Comparison of ENCODE assay signal across 28 cellular contexts in the genomic region with DNA sequence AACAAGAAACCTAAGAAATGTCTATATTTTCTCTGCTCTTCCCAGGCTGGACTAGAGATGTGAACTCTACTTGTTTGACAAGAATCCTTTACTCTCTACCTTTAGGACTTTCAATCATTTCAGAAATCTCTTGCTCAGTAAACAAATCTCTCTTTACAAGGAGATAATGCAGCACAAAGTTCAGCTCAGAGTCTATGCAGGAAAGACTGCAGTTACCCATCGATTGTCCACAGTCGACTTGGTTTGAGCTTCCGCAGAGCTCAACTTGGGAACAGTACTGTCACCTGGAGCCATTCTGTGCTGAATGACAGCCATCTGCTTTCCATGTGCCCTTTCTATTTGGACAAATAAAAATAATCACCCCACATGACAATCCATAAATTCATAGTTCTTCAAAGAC.
"Had no signal": no experiment of that assay in that cellular context is flagged by ENCODE, and none has a peak within 500 bp of the region (broad histone marks: within the 10 kb centered on the region; RNA-seq: fewer than 3 reads in every experiment).

No MANE protein-coding gene starts in this region.

- DNase-seq: activated CD4-positive, alpha-beta T cell treated with anti-CD3 and anti-CD28 coated beads for 4 hours; activated CD4-positive, alpha-beta T cell treated with anti-CD3 and anti-CD28 coated beads, Interleukin-2, amount 50 U/mL, for 4 hours; activated naive CD4-positive, alpha-beta T cell; activated T-cell treated with anti-CD3 and anti-CD28 coated beads for 4 hours; activated T-cell treated with anti-CD3 and anti-CD28 coated beads, Interleukin-2, amount 50 U/mL, for 72 hours; effector memory CD8-positive, alpha-beta T cell; erythroblast; gastrocnemius medialis; hippocampal formation; immature natural killer cell; kidney; lower lobe of right lung; mesenchymal stem cell; naive B cell; nephron progenitor cell; ovary; sigmoid colon; stimulated activated CD4-positive, alpha-beta T cell treated with anti-CD3 and anti-CD28 coated beads, Interleukin-15, amount 100 ng/mL, for 24 hours; stimulated activated CD4-positive, alpha-beta T cell treated with anti-CD3 and anti-CD28 coated beads, Interleukin-2, amount 100 ng/mL, for 24 hours; stimulated activated naive CD4-positive, alpha-beta T cell treated with Interleukin-2 at 50 U/mL for 16 hours had no signal

- H3K27me3 Mint-ChIP-seq: progenitor cell of endocrine pancreas had no signal

- H3K4me3 ChIP-seq: coronary artery, dorsolateral prefrontal cortex, gastrocnemius medialis, lower lobe of right lung, ovary, sigmoid colon, smooth muscle cell, tibial nerve, vagina had no signal

- H3K27ac Mint-ChIP-seq: activated naive CD4-positive, alpha-beta T cell treated with anti-CD3 and anti-CD28 coated beads, Interleukin-2, amount 50 U/mL, for 72 hours; activated T-cell treated with anti-CD3 and anti-CD28 coated beads, Interleukin-2, amount 50 U/mL, for 72 hours; immature natural killer cell; naive B cell; nephron progenitor cell; progenitor cell of endocrine pancreas had no signal

- H3K36me3 Mint-ChIP-seq: immature natural killer cell had no signal

- H3K27me3 ChIP-seq: dorsolateral prefrontal cortex, gastrocnemius medialis, ovary, sigmoid colon, tibial nerve, vagina had no signal

- ATAC-seq: activated naive CD4-positive, alpha-beta T cell treated with anti-CD3 and anti-CD28 coated beads, Interleukin-2, amount 50 U/mL, for 72 hours; activated T-cell treated with anti-CD3 and anti-CD28 coated beads, Interleukin-2, amount 50 U/mL, for 72 hours; effector memory CD8-positive, alpha-beta T cell; gastrocnemius medialis; lower lobe of right lung had no signal

- H3K4me3 Mint-ChIP-seq: activated T-cell treated with anti-CD3 and anti-CD28 coated beads, Interleukin-2, amount 50 U/mL, for 72 hours; central memory CD8-positive, alpha-beta T cell; effector memory CD8-positive, alpha-beta T cell; immature natural killer cell; naive B cell; nephron progenitor cell had no signal

- H3K4me2 ChIP-seq: smooth muscle cell had no signal

- H3K9me3 ChIP-seq: gastrocnemius medialis, lower lobe of right lung, ovary, sigmoid colon, tibial nerve, vagina had no signal

- H3K36me3 ChIP-seq: gastrocnemius medialis, lower lobe of right lung, ovary, sigmoid colon, tibial nerve, vagina had no signal

- H3K9me3 Mint-ChIP-seq: activated T-cell treated with anti-CD3 and anti-CD28 coated beads, Interleukin-2, amount 50 U/mL, for 72 hours; central memory CD8-positive, alpha-beta T cell; effector memory CD8-positive, alpha-beta T cell; immature natural killer cell; nephron progenitor cell had no signal

- H3K4me1 Mint-ChIP-seq: nephron progenitor cell had no signal

- H3K27ac ChIP-seq: coronary artery, dorsolateral prefrontal cortex, gastrocnemius medialis, lower lobe of right lung, ovary, sigmoid colon, tibial nerve, vagina had no signal

- H3K4me1 ChIP-seq: lower lobe of right lung, sigmoid colon, tibial nerve, vagina had no signal
